In genomic region chr7:28507538-28508282, GRCh38 we compare ENCODE assay signal across 1 cellular context.
TF ChIP-seq lines count a peak whose summit lies in the region.

No MANE protein-coding gene starts in this region.

TF ChIP-seq in H1, 55 proteins besides CTCF, POLR2A, EP300 and RAD21 (continued from another document):
- TF ChIP-seq ATF3 (IDR thresholded peaks at IDR 0.05; ENCODE audit: insufficient read depth, low read depth, low read length): no peak
- TF ChIP-seq TCF12 (IDR thresholded peaks at IDR 0.05; ENCODE audit: low read depth, low read length): no peak
- no peak for TF ChIP-seq KDM1A (IDR thresholded peaks at IDR 0.05; ENCODE audit: borderline replicate concordance, low read length)
TF ChIP-seq in H1: peak in this region for 0.
